ENCODE assay signal across 14 cellular contexts in genomic region chr5:57307516-57307915, GRCh38.
"Had no signal": no experiment of that assay in that cellular context is flagged by ENCODE, and none has a peak within 500 bp of the region (broad histone marks: within the 10 kb centered on the region; RNA-seq: fewer than 3 reads in every experiment).

No MANE protein-coding gene starts in this region.

- H3K4me3 ChIP-seq: esophagus squamous epithelium, hepatocyte, stomach, thoracic aorta, transverse colon had no signal

- DNase-seq: effector memory CD8-positive, alpha-beta T cell; esophagus squamous epithelium; head of caudate nucleus; natural killer cell; posterior cingulate gyrus; right cardiac atrium; small intestine; stimulated activated CD4-positive, alpha-beta T cell treated with anti-CD3 and anti-CD28 coated beads, Interleukin-12 subunit alpha, Interleukin-12 subunit beta, amount 100 ng/mL, for 4 hours; stimulated activated naive CD4-positive, alpha-beta T cell; stomach; substantia nigra; transverse colon had no signal
